8 cellular contexts compared by ENCODE assay signal in genomic region chr2:211455225-211455841, GRCh38.
DNase-seq lines count a peak whose midpoint lies in the region; ATAC-seq lines count a peak whose summit lies in the region.

No MANE protein-coding gene starts in this region.

- peak; percentile 50 for DNase-seq in activated CD8-positive, alpha-beta memory T cell treated with anti-CD3 and anti-CD28 coated beads, Interleukin-2, amount 50 U/mL, for 48 hours
- no peak for DNase-seq in activated CD8-positive, alpha-beta memory T cell treated with anti-CD3 and anti-CD28 coated beads for 24 hours
- peak; percentile 59 for DNase-seq in KBM-7
- DNase-seq in SHP77 (lab: John Stamatoyannopoulos, UW): peak; percentile 31 to 36
- peak; percentile 22 for DNase-seq in epidermal melanocyte (ENCODE audit: insufficient read length, low spot score)
- peak; percentile 18 for DNase-seq in mucosa of gallbladder (ENCODE audit: low spot score)
- DNase-seq in effector CD8-positive, alpha-beta T cell (lab: John Stamatoyannopoulos, UW): no peak

- in situ Hi-C loops in KBM-7 (cut with MboI; ENCODE audit: low pct_unique_long_range_greater_than_20kb, low sequenced_read_pairs): no loop called here

- peak; percentile 82 for ATAC-seq in GM21529 (IDR thresholded peaks at IDR 0.05; ENCODE audit: unreplicated experiment)

Comparison
In these comparisons a context has a peak if more than half of its experiments do, and no peak if none do; other contexts are left out.
1. DNase-seq: peak in activated CD8-positive, alpha-beta memory T cell treated with anti-CD3 and anti-CD28 coated beads, Interleukin-2, amount 50 U/mL, for 48 hours (single experiment), KBM-7 (single experiment), SHP77 (2 of 2), epidermal melanocyte (single experiment) and mucosa of gallbladder (single experiment); none in activated CD8-positive, alpha-beta memory T cell treated with anti-CD3 and anti-CD28 coated beads for 24 hours (single experiment) and effector CD8-positive, alpha-beta T cell (single experiment).